Comparison of ENCODE assay signal across 8 cellular contexts in genomic region chr9:116589392-116590354, GRCh38.
DNase-seq lines count a peak whose midpoint lies in the region; ATAC-seq and TF ChIP-seq lines count a peak whose summit lies in the region.

No MANE protein-coding gene starts in this region.

- peak; percentile 60 for DNase-seq in AG08395 (ENCODE audit: low spot score)
- DNase-seq in LHCN-M2 (ENCODE audit: low read depth): peak; percentile 46
- DNase-seq in activated naive CD8-positive, alpha-beta T cell treated with anti-CD3 and anti-CD28 coated beads, Interleukin-2, amount 50 U/mL, for 24 hours: peak; percentile 16
- DNase-seq in mesendoderm: peak; percentile 96
- DNase-seq in substantia nigra (lab: John Stamatoyannopoulos, UW): no peak

- H3K36me3 ChIP-seq in mesendoderm (ENCODE audit: control insufficient read depth, insufficient read depth, low read length): no peaks in the 10 kb centered on the region

- no peaks in the 10 kb centered on the region for H3K4me1 Mint-ChIP-seq in activated naive CD8-positive, alpha-beta T cell treated with anti-CD3 and anti-CD28 coated beads, Interleukin-2, amount 50 U/mL, for 24 hours

- WGBS in mesendoderm (ENCODE audit: extremely low coverage, insufficient coverage, low lambda C conversion rate): no CpG with 5 or more reads among the region's 7 CpGs

- H4K5ac ChIP-seq in mesendoderm (ENCODE audit: low read length): no peak overlapping the region

- H2BK120ac ChIP-seq in mesendoderm (ENCODE audit: low read depth, low read length): no peak overlapping the region

- H3K27ac Mint-ChIP-seq in activated naive CD8-positive, alpha-beta T cell treated with anti-CD3 and anti-CD28 coated beads, Interleukin-2, amount 50 U/mL, for 24 hours: no peak overlapping the region

- no peaks in the 10 kb centered on the region for H3K27me3 Mint-ChIP-seq in activated naive CD8-positive, alpha-beta T cell treated with anti-CD3 and anti-CD28 coated beads, Interleukin-2, amount 50 U/mL, for 24 hours

- peaks cover 25% of the 10 kb centered on the region for H3K36me3 Mint-ChIP-seq in activated naive CD8-positive, alpha-beta T cell treated with anti-CD3 and anti-CD28 coated beads, Interleukin-2, amount 50 U/mL, for 24 hours (ENCODE audit: low read depth)

- H3K4me3 ChIP-seq in GM12875 (ENCODE audit: low read depth, low read length) (no peak overlapping the region), mesendoderm (ENCODE audit: low read length) (no peak overlapping the region)

- no peak overlapping the region for H3K9ac ChIP-seq in mesendoderm (ENCODE audit: low read length)

- peak; percentile 65 for TF ChIP-seq CTCF in GM12875 (IDR thresholded peaks at IDR 0.05; ENCODE audit: borderline replicate concordance, insufficient read depth, low read depth, low read length)

- H3K79me2 ChIP-seq in mesendoderm (ENCODE audit: control insufficient read depth, insufficient read depth, low read length): no peaks in the 10 kb centered on the region

- no peak overlapping the region for H3K23ac ChIP-seq in mesendoderm (ENCODE audit: low read length)

- no peak overlapping the region for H2BK15ac ChIP-seq in mesendoderm (replicated peaks; ENCODE audit: low read depth)

- no peak overlapping the region for H3K4me3 Mint-ChIP-seq in activated naive CD8-positive, alpha-beta T cell treated with anti-CD3 and anti-CD28 coated beads, Interleukin-2, amount 50 U/mL, for 24 hours

- ATAC-seq in activated naive CD8-positive, alpha-beta T cell treated with anti-CD3 and anti-CD28 coated beads, Interleukin-2, amount 50 U/mL, for 24 hours: no peak
- ATAC-seq in GM18520 (IDR thresholded peaks at IDR 0.05; ENCODE audit: unreplicated experiment) (no peak), GM19397 (IDR thresholded peaks at IDR 0.05; ENCODE audit: unreplicated experiment) (no peak)

- no peak overlapping the region for H2BK5ac ChIP-seq in mesendoderm (ENCODE audit: low read length)

- no peak overlapping the region for H2AK5ac ChIP-seq in mesendoderm (ENCODE audit: low read length)

- no peaks in the 10 kb centered on the region for H3K4me1 ChIP-seq in mesendoderm (ENCODE audit: control insufficient read depth, low read depth, low read length)

- H3K4ac ChIP-seq in mesendoderm (ENCODE audit: low read depth, low read length): no peak overlapping the region

- no peaks in the 10 kb centered on the region for H3K79me1 ChIP-seq in mesendoderm (ENCODE audit: low read length)

- peaks cover 17% of the 10 kb centered on the region for H3K9me3 Mint-ChIP-seq in activated naive CD8-positive, alpha-beta T cell treated with anti-CD3 and anti-CD28 coated beads, Interleukin-2, amount 50 U/mL, for 24 hours

- no peak overlapping the region for H3K18ac ChIP-seq in mesendoderm (ENCODE audit: low read length)

- H4K8ac ChIP-seq in mesendoderm (ENCODE audit: low read depth, low read length): no peak overlapping the region

- no peak overlapping the region for H3K4me2 ChIP-seq in mesendoderm (ENCODE audit: low read length)

- H3K27ac ChIP-seq in mesendoderm (ENCODE audit: low read depth, low read length) (no peak overlapping the region), substantia nigra (ENCODE audit: low read depth, low read length, poor library complexity, severe bottlenecking) (no peak overlapping the region)

- H3K27me3 ChIP-seq in mesendoderm (ENCODE audit: insufficient read depth, low read length, poor library complexity): no peaks in the 10 kb centered on the region

- no peak overlapping the region for H3K56ac ChIP-seq in mesendoderm (ENCODE audit: low read length)

Comparison
In these comparisons a context has a peak if more than half of its experiments do, and no peak if none do; other contexts are left out.
1. DNase-seq: peak in AG08395 (single experiment), LHCN-M2 (single experiment), activated naive CD8-positive, alpha-beta T cell treated with anti-CD3 and anti-CD28 coated beads, Interleukin-2, amount 50 U/mL, for 24 hours (single experiment) and mesendoderm (single experiment); none in substantia nigra (0 of 49).